12 cellular contexts compared by ENCODE assay signal in genomic region chr5:157460921-157461792, GRCh38. TPM values are rescaled to one million over a fixed set of nuclear protein-coding genes. Genes with fewer than 3 reads are reported as not detected.
DNase-seq lines count a peak whose midpoint lies in the region; ATAC-seq and TF ChIP-seq lines count a peak whose summit lies in the region.
"Had no signal": no experiment of that assay in that cellular context is flagged by ENCODE, and none has a peak within 500 bp of the region (broad histone marks: within the 10 kb centered on the region; RNA-seq: fewer than 3 reads in every experiment).

No MANE protein-coding gene starts in this region.

- H3K27me3 Mint-ChIP-seq in activated T-cell treated with anti-CD3 and anti-CD28 coated beads, Interleukin-2, amount 50 U/mL, for 24 hours, result peaks cover 47% of the 10 kb centered on the region
- peaks cover 26% of the 10 kb centered on the region for H3K27me3 Mint-ChIP-seq in activated T-helper 2 cell treated with anti-CD3 and anti-CD28 coated beads, Interferon-gamma antibody, Interleukin-2, Interleukin-4, amounts not matched to agents 10 μg/mL and 5 μg/mL and 100 μg/mL, durations not matched to agents 14 hours and 24 hours and 36 hours (ENCODE audit: low read depth)
- no peaks in the 10 kb centered on the region for H3K27me3 Mint-ChIP-seq in stimulated activated naive B cell treated with anti-CD40 and anti-IgM and Interleukin-4, amounts not matched to agents 10 μg/mL and 1 μg/mL and 100 μg/mL, for 72 hours

- peaks cover 41% of the 10 kb centered on the region for H3K4me1 ChIP-seq in foreskin keratinocyte

- H3K27ac ChIP-seq in foreskin keratinocyte, result peak overlapping the region; percentile 67
- H3K27ac ChIP-seq: cardiac muscle cell, gastrocnemius medialis had no signal

- no peaks in the 10 kb centered on the region for H3K9me3 Mint-ChIP-seq in activated T-cell treated with anti-CD3 and anti-CD28 coated beads, Interleukin-2, amount 50 U/mL, for 24 hours
- no peaks in the 10 kb centered on the region for H3K9me3 Mint-ChIP-seq in activated T-helper 2 cell treated with anti-CD3 and anti-CD28 coated beads, Interferon-gamma antibody, Interleukin-2, Interleukin-4, amounts not matched to agents 10 μg/mL and 5 μg/mL and 100 μg/mL, durations not matched to agents 14 hours and 24 hours and 36 hours
- H3K9me3 Mint-ChIP-seq in stimulated activated naive B cell treated with anti-CD40 and anti-IgM and Interleukin-4, amounts not matched to agents 10 μg/mL and 1 μg/mL and 100 μg/mL, for 72 hours, result no peaks in the 10 kb centered on the region

- DNase-seq in activated T-cell treated with anti-CD3 and anti-CD28 coated beads, Interleukin-2, amount 50 U/mL, for 24 hours, result no peak
- DNase-seq in activated T-cell treated with anti-CD3 and anti-CD28 coated beads for 4 hours, result no peak
- DNase-seq in activated T-helper 2 cell treated with anti-CD3 and anti-CD28 coated beads, Interferon-gamma antibody, Interleukin-2, Interleukin-4, amounts not matched to agents 10 μg/mL and 5 μg/mL and 100 μg/mL, durations not matched to agents 14 hours and 24 hours and 36 hours (ENCODE audit: low spot score), result no peak
- DNase-seq in foreskin keratinocyte, result peak; percentile 46 to 50
- no peak for DNase-seq in stimulated activated naive B cell treated with anti-CD40 and anti-IgM and Interleukin-4, amounts not matched to agents 10 μg/mL and 1 μg/mL and 100 μg/mL, for 72 hours
- DNase-seq in stimulated activated CD4-positive, alpha-beta T cell treated with anti-CD3 and anti-CD28 coated beads, Interleukin-1b, Interleukin-23, amount 100 ng/mL, for 48 hours, result no peak
- DNase-seq: DND-41, gastrocnemius medialis had no signal

- peak overlapping the region; percentile 75 for H3K4me3 Mint-ChIP-seq in activated T-cell treated with anti-CD3 and anti-CD28 coated beads, Interleukin-2, amount 50 U/mL, for 24 hours
- H3K4me3 Mint-ChIP-seq in activated T-helper 2 cell treated with anti-CD3 and anti-CD28 coated beads, Interferon-gamma antibody, Interleukin-2, Interleukin-4, amounts not matched to agents 10 μg/mL and 5 μg/mL and 100 μg/mL, durations not matched to agents 14 hours and 24 hours and 36 hours (ENCODE audit: low read depth), result peak overlapping the region; percentile 69
- peak overlapping the region; percentile 89 to 91 for H3K4me3 Mint-ChIP-seq in stimulated activated naive B cell treated with anti-CD40 and anti-IgM and Interleukin-4, amounts not matched to agents 10 μg/mL and 1 μg/mL and 100 μg/mL, for 72 hours

- intact Hi-C loops in activated T-helper 2 cell treated with anti-CD3 and anti-CD28 coated beads, Interferon-gamma antibody, Interleukin-2, Interleukin-4, amounts not matched to agents 10 μg/mL and 5 μg/mL and 100 μg/mL, durations not matched to agents 14 hours and 24 hours and 36 hours (cut with micrococcal nuclease), result loop anchor here (5.0 to 10.0 kb wide), 2 partner anchors 69 to 316 kb away; partner anchors contain the start of gene MED7

- no peak for TF ChIP-seq CTCF in foreskin keratinocyte (conservative IDR thresholded peaks at IDR 0.05)

- H3K36me3 Mint-ChIP-seq in activated T-cell treated with anti-CD3 and anti-CD28 coated beads, Interleukin-2, amount 50 U/mL, for 24 hours (ENCODE audit: low read depth), result peaks cover 12% of the 10 kb centered on the region
- H3K36me3 Mint-ChIP-seq in activated T-helper 2 cell treated with anti-CD3 and anti-CD28 coated beads, Interferon-gamma antibody, Interleukin-2, Interleukin-4, amounts not matched to agents 10 μg/mL and 5 μg/mL and 100 μg/mL, durations not matched to agents 14 hours and 24 hours and 36 hours (ENCODE audit: low read depth), result peaks cover 12% of the 10 kb centered on the region
- peaks cover 5 to 20% of the 10 kb centered on the region in 2 donors for H3K36me3 Mint-ChIP-seq in stimulated activated naive B cell treated with anti-CD40 and anti-IgM and Interleukin-4, amounts not matched to agents 10 μg/mL and 1 μg/mL and 100 μg/mL, for 72 hours

- ATAC-seq in foreskin keratinocyte, result no peak
- no peak for ATAC-seq in stimulated activated naive B cell treated with anti-CD40 and anti-IgM and Interleukin-4, amounts not matched to agents 10 μg/mL and 1 μg/mL and 100 μg/mL, for 72 hours (replicated peaks)
- ATAC-seq in HG03025 (IDR thresholded peaks at IDR 0.05; ENCODE audit: low FRiP score, unreplicated experiment), result no peak
- no peak for ATAC-seq in HG02798 (IDR thresholded peaks at IDR 0.05; ENCODE audit: poor library complexity, unreplicated experiment)
- ATAC-seq: gastrocnemius medialis had no signal

- H3K4me1 Mint-ChIP-seq in activated T-cell treated with anti-CD3 and anti-CD28 coated beads, Interleukin-2, amount 50 U/mL, for 24 hours (ENCODE audit: low read depth), result peaks cover 46% of the 10 kb centered on the region
- peaks cover 33% of the 10 kb centered on the region for H3K4me1 Mint-ChIP-seq in activated T-helper 2 cell treated with anti-CD3 and anti-CD28 coated beads, Interferon-gamma antibody, Interleukin-2, Interleukin-4, amounts not matched to agents 10 μg/mL and 5 μg/mL and 100 μg/mL, durations not matched to agents 14 hours and 24 hours and 36 hours (ENCODE audit: low read depth)
- peaks cover 36 to 78% of the 10 kb centered on the region in 2 donors for H3K4me1 Mint-ChIP-seq in stimulated activated naive B cell treated with anti-CD40 and anti-IgM and Interleukin-4, amounts not matched to agents 10 μg/mL and 1 μg/mL and 100 μg/mL, for 72 hours

- H3K27ac Mint-ChIP-seq in activated T-cell treated with anti-CD3 and anti-CD28 coated beads, Interleukin-2, amount 50 U/mL, for 24 hours, result peak overlapping the region; percentile 8
- no peak overlapping the region for H3K27ac Mint-ChIP-seq in activated T-helper 2 cell treated with anti-CD3 and anti-CD28 coated beads, Interferon-gamma antibody, Interleukin-2, Interleukin-4, amounts not matched to agents 10 μg/mL and 5 μg/mL and 100 μg/mL, durations not matched to agents 14 hours and 24 hours and 36 hours
- H3K27ac Mint-ChIP-seq in stimulated activated naive B cell treated with anti-CD40 and anti-IgM and Interleukin-4, amounts not matched to agents 10 μg/mL and 1 μg/mL and 100 μg/mL, for 72 hours, result no peak overlapping the region

- H3K27me3 ChIP-seq in foreskin keratinocyte, result no peaks in the 10 kb centered on the region

RNA-seq across cellular contexts. Expression of gene NIPAL4, which starts 1.1 kb away (rescaled TPM):
- total RNA-seq in activated T-helper 2 cell treated with anti-CD3 and anti-CD28 coated beads, Interferon-gamma antibody, Interleukin-2, Interleukin-4, amounts not matched to agents 10 μg/mL and 5 μg/mL and 100 μg/mL, durations not matched to agents 14 hours and 24 hours and 36 hours, result 1.9 and 2.1 TPM in 2 replicates
- total RNA-seq in foreskin keratinocyte, result 5.6 and 13.0 TPM in 2 replicates
- 4.7 and 8.6 TPM in 2 replicates for polyA plus RNA-seq in foreskin keratinocyte
- total RNA-seq: left lobe of liver had no signal

Comparison
In these comparisons a context has a peak if more than half of its experiments do, and no peak if none do; other contexts are left out.
1. DNase-seq: peak in foreskin keratinocyte (2 of 2); none in activated T-cell treated with anti-CD3 and anti-CD28 coated beads, Interleukin-2, amount 50 U/mL, for 24 hours (single experiment), activated T-cell treated with anti-CD3 and anti-CD28 coated beads for 4 hours (single experiment), activated T-helper 2 cell treated with anti-CD3 and anti-CD28 coated beads, Interferon-gamma antibody, Interleukin-2, Interleukin-4, amounts not matched to agents 10 μg/mL and 5 μg/mL and 100 μg/mL, durations not matched to agents 14 hours and 24 hours and 36 hours (single experiment), stimulated activated naive B cell treated with anti-CD40 and anti-IgM and Interleukin-4, amounts not matched to agents 10 μg/mL and 1 μg/mL and 100 μg/mL, for 72 hours (single experiment) and stimulated activated CD4-positive, alpha-beta T cell treated with anti-CD3 and anti-CD28 coated beads, Interleukin-1b, Interleukin-23, amount 100 ng/mL, for 48 hours (single experiment).
2. Peak in every context shown above with its lines, with median percentiles within 50 percentile points of each other: H3K4me3 Mint-ChIP-seq.